9 cellular contexts compared by ENCODE assay signal in genomic region chr19:12867120-12868099, GRCh38. TPM values are rescaled to one million over a fixed set of nuclear protein-coding genes. Genes with fewer than 3 reads are reported as not detected.
DNase-seq lines count a peak whose midpoint lies in the region; ATAC-seq lines count a peak whose summit lies in the region.
"Had no signal": no experiment of that assay in that cellular context is flagged by ENCODE, and none has a peak within 500 bp of the region (broad histone marks: within the 10 kb centered on the region; RNA-seq: fewer than 3 reads in every experiment).

No MANE protein-coding gene starts in this region.

- no peaks in the 10 kb centered on the region for H3K9me3 Mint-ChIP-seq in CD8-positive, alpha-beta memory T cell
- H3K9me3 Mint-ChIP-seq in memory B cell, result peaks cover 5% of the 10 kb centered on the region

- H3K9me3 ChIP-seq in CD8-positive, alpha-beta memory T cell (ENCODE audit: low read length), result no peaks in the 10 kb centered on the region

- H3K4me1 ChIP-seq in CD8-positive, alpha-beta memory T cell (ENCODE audit: insufficient read depth, low read length), result peaks cover 8% of the 10 kb centered on the region

- H3K4me3 ChIP-seq in CD8-positive, alpha-beta memory T cell (ENCODE audit: low read length), result peak overlapping the region; percentile 76

- H3K36me3 ChIP-seq in CD8-positive, alpha-beta memory T cell (ENCODE audit: insufficient read depth, low read length), result no peaks in the 10 kb centered on the region

- peak; percentile 41 to 78 (median 58) for DNase-seq in CD8-positive, alpha-beta memory T cell
- peak; percentile 70 for DNase-seq in dermis blood vessel endothelial cell
- peak; percentile 61 to 81 for DNase-seq in memory B cell (ENCODE audit: low spot score in 2 of 2)
- peak; percentile 39 to 54 for DNase-seq in stimulated activated CD8-positive, alpha-beta memory T cell treated with anti-CD3 and anti-CD28 coated beads, Interleukin-7, amount 100 ng/mL, for 1 hour (ENCODE audit: low read depth in 2 of 2)

- POLR2A ChIA-PET in CD8-positive, alpha-beta memory T cell (lab: Charles Lee), result no interaction called here

- ATAC-seq in HG02759 (IDR thresholded peaks at IDR 0.05; ENCODE audit: unreplicated experiment), result peak; percentile 68
- peak; percentile 69 to 70 for ATAC-seq in activated CD4-positive, CD25-positive, alpha-beta regulatory T cell treated with anti-CD3 and anti-CD28 coated beads, Interleukin-2, amount 50 U/mL, for 24 hours
- peak; percentile 78 for ATAC-seq in memory B cell (ENCODE audit: low read depth)
- no peak for ATAC-seq in GM21528 (IDR thresholded peaks at IDR 0.05; ENCODE audit: low FRiP score, unreplicated experiment)
- ATAC-seq in HG02885 (IDR thresholded peaks at IDR 0.05; ENCODE audit: poor library complexity, unreplicated experiment), result no peak

- H3K4me1 Mint-ChIP-seq in CD8-positive, alpha-beta memory T cell, result peaks cover 9 to 14% (median 11%) of the 10 kb centered on the region in 3 donors
- peaks cover 14% of the 10 kb centered on the region for H3K4me1 Mint-ChIP-seq in memory B cell

- no peaks in the 10 kb centered on the region for H3K27me3 ChIP-seq in CD8-positive, alpha-beta memory T cell (ENCODE audit: insufficient read depth, low read length, poor library complexity, severe bottlenecking)

- H3K27ac Mint-ChIP-seq in CD8-positive, alpha-beta memory T cell, result peak overlapping the region in 3 of 8 donors; percentile 66 to 79 (median 78)
- no peak overlapping the region for H3K27ac Mint-ChIP-seq in memory B cell

- H3K27me3 Mint-ChIP-seq in CD8-positive, alpha-beta memory T cell, result peaks cover 0 to 23% of the 10 kb centered on the region in 2 donors
- peaks cover 6% of the 10 kb centered on the region for H3K27me3 Mint-ChIP-seq in memory B cell

- CTCF ChIA-PET in CD8-positive, alpha-beta memory T cell (lab: Charles Lee), result no interaction called here

- H3K27ac ChIP-seq in CD8-positive, alpha-beta memory T cell (ENCODE audit: low read depth, low read length), result peak overlapping the region; percentile 38

- H3K4me3 Mint-ChIP-seq in CD8-positive, alpha-beta memory T cell, result peak overlapping the region in 6 of 7 donors; percentile 49 to 81 (median 68)
- H3K4me3 Mint-ChIP-seq in memory B cell, result peak overlapping the region; percentile 79

- peaks cover 3 to 7% (median 6%) of the 10 kb centered on the region in 3 donors for H3K36me3 Mint-ChIP-seq in CD8-positive, alpha-beta memory T cell
- peaks cover 7% of the 10 kb centered on the region for H3K36me3 Mint-ChIP-seq in memory B cell

RNA-seq across cellular contexts. Expression of gene DNASE2, which starts 13.8 kb away (rescaled TPM):
- total RNA-seq in CD8-positive, alpha-beta memory T cell, result 10 to 100 TPM; 20.7 to 22.4 TPM
- polyA plus RNA-seq in CD8-positive, alpha-beta memory T cell, result 61.6 TPM
- total RNA-seq in dermis blood vessel endothelial cell, result 23.3 and 31.3 TPM in 2 replicates

RNA-seq across cellular contexts. Expression of gene KLF1, which starts 19.6 kb away (rescaled TPM):
- under 1 TPM; 0.84 to 0.90 TPM for total RNA-seq in CD8-positive, alpha-beta memory T cell
- polyA plus RNA-seq in CD8-positive, alpha-beta memory T cell, result not detected
- 0.17 TPM in 1 of 2 replicates, not detected in the other for total RNA-seq in dermis blood vessel endothelial cell
- total RNA-seq: subcutaneous adipose tissue had no signal

RNA-seq across cellular contexts. Expression of gene GCDH, which starts 23.6 kb away (rescaled TPM):
- 10 to 100 TPM; 59.4 to 60.1 TPM for total RNA-seq in CD8-positive, alpha-beta memory T cell
- 19.7 TPM for polyA plus RNA-seq in CD8-positive, alpha-beta memory T cell
- total RNA-seq in dermis blood vessel endothelial cell, result 31.5 and 42.4 TPM in 2 replicates

RNA-seq across cellular contexts. Expression of gene MAST1, which starts 29.1 kb away (rescaled TPM):
- under 1 TPM; 0.24 to 0.38 TPM for total RNA-seq in CD8-positive, alpha-beta memory T cell
- polyA plus RNA-seq in CD8-positive, alpha-beta memory T cell, result 1.2 TPM
- 0.17 and 0.51 TPM in 2 replicates for total RNA-seq in dermis blood vessel endothelial cell

RNA-seq across cellular contexts. Expression of gene RTBDN, which starts 33.0 kb away (rescaled TPM):
- total RNA-seq in CD8-positive, alpha-beta memory T cell, result not detected
- polyA plus RNA-seq in CD8-positive, alpha-beta memory T cell, result not detected
- not detected in 2 replicates for total RNA-seq in dermis blood vessel endothelial cell
- total RNA-seq: subcutaneous adipose tissue had no signal

Comparison
In these comparisons a context has a peak if more than half of its experiments do, and no peak if none do; other contexts are left out.
1. ATAC-seq: peak in HG02759 (single experiment), activated CD4-positive, CD25-positive, alpha-beta regulatory T cell treated with anti-CD3 and anti-CD28 coated beads, Interleukin-2, amount 50 U/mL, for 24 hours (2 of 2) and memory B cell (single experiment); none in GM21528 (single experiment) and HG02885 (single experiment).
2. Peak in every context shown above with its lines, with median percentiles within 50 percentile points of each other: DNase-seq.